ENCODE assay signal across 22 cellular contexts in the genomic region with DNA sequence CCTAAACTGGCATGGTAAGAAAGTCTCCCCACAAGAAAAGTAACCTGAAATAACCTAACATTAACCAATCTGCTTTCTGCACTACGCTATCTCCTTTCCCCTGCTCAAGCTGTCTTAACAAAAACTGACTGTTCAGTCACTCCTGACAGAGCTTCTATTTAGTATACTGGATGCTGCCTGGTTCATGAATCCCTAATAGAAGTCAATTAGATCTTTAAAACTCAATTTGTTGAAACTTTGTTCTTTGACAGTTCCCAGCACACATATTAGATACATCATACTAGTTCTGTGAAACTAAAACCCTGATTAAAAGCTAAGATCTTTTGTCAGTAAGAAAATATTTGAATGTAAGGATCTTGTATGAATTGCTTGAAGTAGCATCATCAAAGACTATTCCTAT.
"Had no signal": no experiment of that assay in that cellular context is flagged by ENCODE, and none has a peak within 500 bp of the region (broad histone marks: within the 10 kb centered on the region; RNA-seq: fewer than 3 reads in every experiment).

No MANE protein-coding gene starts in this region.

- H3K27me3 ChIP-seq: colonic mucosa, esophagus squamous epithelium, gastrocnemius medialis, heart right ventricle, left lung had no signal

- H3K36me3 ChIP-seq: colonic mucosa, esophagus squamous epithelium, gastrocnemius medialis, heart right ventricle, left lung, lower lobe of right lung had no signal

- H3K9me3 ChIP-seq: colonic mucosa, esophagus squamous epithelium, gastrocnemius medialis, left lung, lower lobe of right lung had no signal

- H3K27ac ChIP-seq: colonic mucosa, epithelial cell of prostate, esophagus squamous epithelium, gastrocnemius medialis, heart right ventricle, left lung, lower lobe of right lung had no signal

- FAIRE-seq: islet of Langerhans, keratinocyte had no signal

- H3K4me3 ChIP-seq: colonic mucosa, esophagus squamous epithelium, gastrocnemius medialis, heart right ventricle, left lung, lower lobe of right lung had no signal

- DNase-seq: colonic mucosa; cortex of kidney; effector CD8-positive, alpha-beta T cell; effector memory CD8-positive, alpha-beta T cell; endodermal cell; erythroblast; esophagus squamous epithelium; foreskin fibroblast; foreskin melanocyte; gastrocnemius medialis; glutamatergic neuron; head of caudate nucleus; heart right ventricle; hippocampal formation; left cardiac atrium; left lung; left ventricle myocardium superior; lower lobe of right lung; midbrain had no signal

- H3K4me1 ChIP-seq: colonic mucosa, gastrocnemius medialis, heart right ventricle, left lung, lower lobe of right lung had no signal
